Comparison of ENCODE assay signal across 14 cellular contexts in genomic region chr4:99679204-99679603, GRCh38. TPM values are rescaled to one million over a fixed set of nuclear protein-coding genes. Genes with fewer than 3 reads are reported as not detected.
DNase-seq lines count a peak whose midpoint lies in the region; ATAC-seq and TF ChIP-seq lines count a peak whose summit lies in the region.
"Had no signal": no experiment of that assay in that cellular context is flagged by ENCODE, and none has a peak within 500 bp of the region (broad histone marks: within the 10 kb centered on the region; RNA-seq: fewer than 3 reads in every experiment).

No MANE protein-coding gene starts in this region.

- no peak overlapping the region for H2BK20ac ChIP-seq in H9 (ENCODE audit: low read depth, low read length, poor library complexity, severe bottlenecking)

- H3K23me2 ChIP-seq in H9 (ENCODE audit: insufficient read length, low read depth, low read length, poor library complexity, severe bottlenecking): no peaks in the 10 kb centered on the region

- no peak for DNase-seq in H9
- peak; percentile 80 for DNase-seq in NCI-H446 treated with DMSO at 0.1 percent for 48 hours (lab: John Stamatoyannopoulos, UW)
- DNase-seq in fibroblast of the aortic adventitia (ENCODE audit: low read depth): peak; percentile 21
- no peak for DNase-seq in SK-N-SH
- DNase-seq in Caco-2: no peak
- no peak for DNase-seq in GM20000 (ENCODE audit: low spot score)
- DNase-seq: activated CD8-positive, alpha-beta memory T cell treated with anti-CD3 and anti-CD28 coated beads, Interleukin-2, amount 50 U/mL, for 48 hours; amniotic stem cell; CD4-positive, alpha-beta T cell; effector CD8-positive, alpha-beta T cell; MG63; Peyer's patch had no signal

- H3K4me3 ChIP-seq in fibroblast of the aortic adventitia (ENCODE audit: low read depth, low read length) (no peak overlapping the region), parathyroid adenoma (ENCODE audit: low read depth, low read length) (no peak overlapping the region), SK-N-SH (ENCODE audit: low read depth in 2 of 2, low read length in 1 of 2) (no peak overlapping the region), Caco-2 (ENCODE audit: low read depth, low read length) (no peak overlapping the region)
- H3K4me3 ChIP-seq: MG63, Peyer's patch had no signal

- no peaks in the 10 kb centered on the region for H3K36me3 Mint-ChIP-seq in H9 (ENCODE audit: insufficient read depth in 1 of 3, low read depth in 3 of 3)
- H3K36me3 Mint-ChIP-seq in Caco-2 (ENCODE audit: insufficient read depth, unreplicated experiment): no peaks in the 10 kb centered on the region

- CTCF ChIA-PET in SK-N-SH (lab: Yijun Ruan, JAX): interaction anchor here (0.7 kb wide), 1 partner anchor 129 kb away, joined by 3 read pairs; no protein-coding TSS in a partner anchor
- CTCF ChIA-PET in Caco-2 (lab: Charles Lee): no interaction called here

- TF ChIP-seq RAD21 in SK-N-SH (IDR thresholded peaks at IDR 0.05; ENCODE audit: low read length): no peak

- intact Hi-C loops in Caco-2 (cut with micrococcal nuclease; ENCODE audit: unreplicated experiment): no loop called here

- H3K4me2 ChIP-seq in H9 (ENCODE audit: insufficient read depth, insufficient read length, low read length) (no peak overlapping the region), parathyroid adenoma (ENCODE audit: low read length) (peak overlapping the region; percentile 45), SK-N-SH (no peak overlapping the region)

- H4K20me1 ChIP-seq in H9 (ENCODE audit: control insufficient read depth, insufficient read depth, insufficient read length) (no peaks in the 10 kb centered on the region), SK-N-SH (ENCODE audit: insufficient read depth) (no peaks in the 10 kb centered on the region)

- H3K4me1 ChIP-seq in H9 (ENCODE audit: insufficient read depth, low read length) (no peaks in the 10 kb centered on the region), parathyroid adenoma (no peaks in the 10 kb centered on the region), SK-N-SH (ENCODE audit: control insufficient read depth in 1 of 2, insufficient read depth in 2 of 2, low read depth in 1 of 2, low read length in 1 of 2) (no peaks in the 10 kb centered on the region; a peak in 1 of 4 replicates), Caco-2 (no peaks in the 10 kb centered on the region)
- H3K4me1 ChIP-seq: Peyer's patch had no signal

- no peaks in the 10 kb centered on the region; a peak in 2 of 5 replicates for H3K9me3 Mint-ChIP-seq in H9
- peaks cover under 1% of the 10 kb centered on the region for H3K9me3 Mint-ChIP-seq in Caco-2 (ENCODE audit: unreplicated experiment)
- H3K9me3 Mint-ChIP-seq: CD4-positive, alpha-beta T cell had no signal

- H3K9ac ChIP-seq in H9 (ENCODE audit: extremely low read depth, insufficient read length, low read length) (no peak overlapping the region), parathyroid adenoma (no peak overlapping the region), SK-N-SH (no peak overlapping the region)

- no peak overlapping the region for H3K4me3 Mint-ChIP-seq in H9
- no peak overlapping the region for H3K4me3 Mint-ChIP-seq in Caco-2 (ENCODE audit: unreplicated experiment)
- H3K4me3 Mint-ChIP-seq: CD4-positive, alpha-beta T cell had no signal

- H3K27me3 ChIP-seq in H9 (ENCODE audit: insufficient read depth, low read length): no peaks in the 10 kb centered on the region
- H3K27me3 ChIP-seq in parathyroid adenoma (ENCODE audit: control insufficient read depth, insufficient read depth, low read length): no peaks in the 10 kb centered on the region
- no peaks in the 10 kb centered on the region for H3K27me3 ChIP-seq in SK-N-SH (ENCODE audit: insufficient read depth)
- no peaks in the 10 kb centered on the region for H3K27me3 ChIP-seq in Caco-2 (replicated peaks; ENCODE audit: control insufficient read depth, insufficient read depth, low read length)
- H3K27me3 ChIP-seq: MG63, Peyer's patch had no signal

- no peak overlapping the region for H2BK15ac ChIP-seq in H9 (ENCODE audit: low read depth, low read length)

- no peak overlapping the region for H4K5ac ChIP-seq in H9 (ENCODE audit: insufficient read length, low read depth, low read length)

- H3K27ac Mint-ChIP-seq in H9 (peak overlapping the region in 2 of 3 experiments; percentile 24 to 41; a peak in 2 of 7 replicates), Caco-2 (ENCODE audit: unreplicated experiment) (no peak overlapping the region)
- H3K27ac Mint-ChIP-seq: CD4-positive, alpha-beta T cell had no signal

- H3K9me3 ChIP-seq in H9 (ENCODE audit: control insufficient read depth, low read depth, low read length) (no peaks in the 10 kb centered on the region), parathyroid adenoma (ENCODE audit: control insufficient read depth, low read length) (no peaks in the 10 kb centered on the region), SK-N-SH (no peaks in the 10 kb centered on the region), Caco-2 (no peaks in the 10 kb centered on the region)
- H3K9me3 ChIP-seq: MG63, Peyer's patch had no signal

- no peak overlapping the region for H3T11ph ChIP-seq in H9 (ENCODE audit: low read length)

- H3K79me2 ChIP-seq in H9 (ENCODE audit: insufficient read depth, low read length) (no peaks in the 10 kb centered on the region), parathyroid adenoma (no peaks in the 10 kb centered on the region), SK-N-SH (ENCODE audit: insufficient read depth) (no peaks in the 10 kb centered on the region)

- H2AFZ ChIP-seq in H9 (ENCODE audit: low read length): peak overlapping the region; percentile 16
- H2AFZ ChIP-seq in parathyroid adenoma: no peak overlapping the region
- no peak overlapping the region for H2AFZ ChIP-seq in SK-N-SH (ENCODE audit: low read depth)

- H2BK120ac ChIP-seq in H9 (ENCODE audit: low read depth, low read length, poor library complexity, severe bottlenecking): no peak overlapping the region

- no peaks in the 10 kb centered on the region for H3K27me3 Mint-ChIP-seq in H9 (ENCODE audit: low read depth)
- H3K27me3 Mint-ChIP-seq in Caco-2 (ENCODE audit: insufficient read depth, unreplicated experiment): peaks cover 11% of the 10 kb centered on the region

- no peak overlapping the region for H2BK5ac ChIP-seq in H9 (ENCODE audit: insufficient read length, low read length)

- no peak overlapping the region for H3K14ac ChIP-seq in H9 (ENCODE audit: insufficient read depth, low read length)

- no peak for ATAC-seq in GM19452 (IDR thresholded peaks at IDR 0.05; ENCODE audit: unreplicated experiment)

- H3K36me3 ChIP-seq in parathyroid adenoma (ENCODE audit: control insufficient read depth, insufficient read depth, low read length) (no peaks in the 10 kb centered on the region), SK-N-SH (replicated peaks in 1 of 2; ENCODE audit: control insufficient read depth in 1 of 2, insufficient read depth in 2 of 2, low read length in 1 of 2) (no peaks in the 10 kb centered on the region), Caco-2 (ENCODE audit: control insufficient read depth, insufficient read depth, low read length) (no peaks in the 10 kb centered on the region)
- H3K36me3 ChIP-seq: MG63, Peyer's patch had no signal

- no TSS peak for BruUV-seq in Caco-2 (replicated peaks; lab: Mats Ljungman, UMichigan)

- no peak overlapping the region for H3K4ac ChIP-seq in H9 (ENCODE audit: low read depth, low read length)

- H3F3A ChIP-seq in SK-N-SH (replicated peaks; ENCODE audit: insufficient read depth): no peaks in the 10 kb centered on the region

- WGBS in H9 (ENCODE audit: extremely low coverage, insufficient read length, low lambda C conversion rate): no CpG with 5 or more reads among the region's 4 CpGs
- WGBS in SK-N-SH (ENCODE audit: low lambda C conversion rate): 19% methylated on average over 4 of the region's 4 CpGs

- H3K23ac ChIP-seq in H9 (ENCODE audit: insufficient read length, low read depth, low read length): no peak overlapping the region

- no peak for TF ChIP-seq EP300 in SK-N-SH (IDR thresholded peaks at IDR 0.05; ENCODE audit: borderline replicate concordance in 1 of 2, low read depth in 1 of 2, low read length in 1 of 2)

- no peak overlapping the region for H3K56ac ChIP-seq in H9 (ENCODE audit: insufficient read length, low read depth, low read length)

- H3K9me2 ChIP-seq in SK-N-SH: no peaks in the 10 kb centered on the region

- no peak overlapping the region for H3K27ac ChIP-seq in H9 (ENCODE audit: insufficient read length, low read depth, low read length)
- H3K27ac ChIP-seq in parathyroid adenoma: no peak overlapping the region
- H3K27ac ChIP-seq in SK-N-SH (ENCODE audit: low read depth in 2 of 2, low read length in 1 of 2): no peak overlapping the region
- H3K27ac ChIP-seq: Peyer's patch had no signal

- POLR2A ChIA-PET in SK-N-SH (lab: Yijun Ruan, JAX): no interaction called here
- POLR2A ChIA-PET in Caco-2 (lab: Charles Lee): no interaction called here

- no peak overlapping the region for H4K91ac ChIP-seq in H9 (ENCODE audit: insufficient read length, low read depth, low read length)

- no peak overlapping the region for H3K18ac ChIP-seq in H9 (ENCODE audit: insufficient read length, low read depth, low read length)

- H4K8ac ChIP-seq in H9 (replicated peaks; ENCODE audit: insufficient read length, low read depth, low read length): no peak overlapping the region

- no peak overlapping the region for H2BK12ac ChIP-seq in H9 (ENCODE audit: insufficient read length, low read depth, low read length)

- H3K4me1 Mint-ChIP-seq in H9 (peaks cover 4 to 5% of the 10 kb centered on the region in 2 experiments), Caco-2 (ENCODE audit: low read depth, unreplicated experiment) (no peaks in the 10 kb centered on the region)

- H2AK5ac ChIP-seq in H9 (ENCODE audit: insufficient read length, low read length): no peak overlapping the region

- TF ChIP-seq CTCF in H9 (conservative IDR thresholded peaks at IDR 0.05) (no peak), fibroblast of the aortic adventitia (IDR thresholded peaks at IDR 0.05; ENCODE audit: insufficient read depth, low read length) (no peak), parathyroid adenoma (IDR thresholded peaks at IDR 0.05) (no peak), SK-N-SH (IDR thresholded peaks at IDR 0.05) (no peak), Caco-2 (IDR thresholded peaks at IDR 0.05; ENCODE audit: insufficient read depth in 1 of 2, low read depth in 1 of 2, low read length in 1 of 2, severe bottlenecking in 1 of 2, unreplicated experiment in 1 of 2) (no peak), GM20000 (IDR thresholded peaks at IDR 0.05; ENCODE audit: extremely low read depth, missing control alignments) (no peak)

- no peaks in the 10 kb centered on the region for H3K79me1 ChIP-seq in H9 (ENCODE audit: insufficient read depth, low read depth, low read length, poor library complexity, severe bottlenecking)

TF ChIP-seq in SK-N-SH, 30 proteins besides CTCF, POLR2A, EP300 and RAD21 (continues in another document):
- TF ChIP-seq TEAD4 (IDR thresholded peaks at IDR 0.05; ENCODE audit: borderline replicate concordance, insufficient read depth) (no peak), EZH2phosphoT487 (IDR thresholded peaks at IDR 0.05; ENCODE audit: borderline replicate concordance, low read depth) (no peak), GABPA (IDR thresholded peaks at IDR 0.05; ENCODE audit: low read depth) (no peak)

RNA-seq across cellular contexts. Expression of gene C4orf54, which starts 21.6 kb away (rescaled TPM):
- not detected in 2 replicates for total RNA-seq in H9 (2021)
- 0.08 TPM in 1 of 2 replicates, not detected in the other for total RNA-seq in fibroblast of the aortic adventitia (ENCODE audit: low replicate concordance)
- not detected in 2 replicates for polyA plus RNA-seq in SK-N-SH (2012; rRNA removed)
- not detected in 2 replicates for polyA plus RNA-seq in SK-N-SH (2012; cell fraction: cytosol; rRNA removed)
- not detected in 2 replicates for polyA plus RNA-seq in SK-N-SH (2012; cell fraction: nucleus; rRNA removed)
- not detected in 2 replicates for total RNA-seq in Caco-2 (2022)
- total RNA-seq: CD4-positive, alpha-beta T cell; Peyer's patch had no signal

Comparison
In these comparisons a context has a peak if more than half of its experiments do, and no peak if none do; other contexts are left out.
1. DNase-seq: peak in NCI-H446 treated with DMSO at 0.1 percent for 48 hours (single experiment) and fibroblast of the aortic adventitia (single experiment); none in H9 (single experiment), SK-N-SH (single experiment), Caco-2 (0 of 2) and GM20000 (single experiment).